ENCODE assay signal across 26 cellular contexts in the genomic region with DNA sequence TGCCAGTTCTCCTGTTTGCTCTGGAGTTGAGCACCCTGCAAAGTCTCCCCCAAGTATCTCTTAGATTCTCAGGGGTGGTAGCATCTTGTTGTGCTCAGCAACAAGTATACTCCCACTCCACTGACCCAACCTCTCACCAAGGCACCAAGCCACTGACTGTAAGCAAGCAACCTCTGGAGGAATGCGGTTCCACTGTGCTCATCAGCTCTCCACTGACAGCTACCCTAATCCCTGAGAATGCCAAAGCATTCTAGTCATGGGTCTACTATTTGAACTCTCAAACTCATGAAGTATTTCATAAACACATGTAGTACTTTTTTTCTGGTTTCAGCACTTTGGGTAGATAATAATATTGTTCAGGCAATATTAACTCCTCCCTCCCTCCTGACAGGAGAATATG.
A peak's percentile ranks its signal among the peaks of the same experiment; 100 is the strongest.
DNase-seq lines count a peak whose midpoint lies in the region; ATAC-seq and TF ChIP-seq lines count a peak whose summit lies in the region.
"Had no signal": no experiment of that assay in that cellular context is flagged by ENCODE, and none has a peak within 500 bp of the region (broad histone marks: within the 10 kb centered on the region; RNA-seq: fewer than 3 reads in every experiment).

No MANE protein-coding gene starts in this region.

- no peak for ATAC-seq in CD8-positive, alpha-beta T cell
- ATAC-seq in GM18868 (IDR thresholded peaks at IDR 0.05; ENCODE audit: unreplicated experiment) = no peak
- ATAC-seq: A549; K562; naive thymus-derived CD4-positive, alpha-beta T cell had no signal

- POLR2A ChIA-PET in CD8-positive, alpha-beta T cell (lab: Charles Lee) = no interaction called here

- H3K4me1 ChIP-seq in CD8-positive, alpha-beta T cell (ENCODE audit: insufficient read depth, low read length) = no peaks in the 10 kb centered on the region
- H3K4me1 ChIP-seq: A549, tibial nerve had no signal

- peak overlapping the region; percentile 13 for H3K27ac Mint-ChIP-seq in mesothelial cell of epicardium
- no peak overlapping the region for H3K27ac Mint-ChIP-seq in CD8-positive, alpha-beta T cell
- H3K27ac Mint-ChIP-seq: activated B cell treated with CpG ODN at 0.5 μM for 24 hours; CD4-positive, CD25-positive, alpha-beta regulatory T cell; stimulated activated naive CD8-positive, alpha-beta T cell treated with anti-CD3 and anti-CD28 coated beads, Interleukin-15, Interleukin-2, amounts not matched to agents 100 ng/mL and 50 ng/mL, for 24 hours had no signal

- H3K4me3 Mint-ChIP-seq in mesothelial cell of epicardium = no peak overlapping the region
- no peak overlapping the region for H3K4me3 Mint-ChIP-seq in CD8-positive, alpha-beta T cell
- H3K4me3 Mint-ChIP-seq: activated B cell treated with CpG ODN at 0.5 μM for 24 hours; CD4-positive, CD25-positive, alpha-beta regulatory T cell; naive thymus-derived CD4-positive, alpha-beta T cell; stimulated activated naive CD8-positive, alpha-beta T cell treated with anti-CD3 and anti-CD28 coated beads, Interleukin-15, Interleukin-2, amounts not matched to agents 100 ng/mL and 50 ng/mL, for 24 hours had no signal

- H3K4me3 ChIP-seq in epithelial cell of esophagus (ENCODE audit: low read length) = no peak overlapping the region
- H3K4me3 ChIP-seq in CD8-positive, alpha-beta T cell (ENCODE audit: low read depth, low read length) = no peak overlapping the region
- H3K4me3 ChIP-seq: A549, K562, tibial nerve had no signal

- peaks cover 6% of the 10 kb centered on the region for H3K27me3 Mint-ChIP-seq in mesothelial cell of epicardium (ENCODE audit: low read depth)
- H3K27me3 Mint-ChIP-seq in CD8-positive, alpha-beta T cell (ENCODE audit: low read depth) = peaks cover 4% of the 10 kb centered on the region

- H3K36me3 ChIP-seq in CD8-positive, alpha-beta T cell (ENCODE audit: insufficient read depth, low read length) = no peaks in the 10 kb centered on the region
- H3K36me3 ChIP-seq: tibial nerve had no signal

- no peak overlapping the region for H3K27ac ChIP-seq in CD8-positive, alpha-beta T cell (ENCODE audit: low read depth, low read length)
- H3K27ac ChIP-seq: A549, RWPE1, tibial nerve had no signal

- CTCF ChIA-PET in CD8-positive, alpha-beta T cell (lab: Charles Lee) = no interaction called here

- H3K4me1 Mint-ChIP-seq in mesothelial cell of epicardium = peaks cover 2% of the 10 kb centered on the region
- no peaks in the 10 kb centered on the region for H3K4me1 Mint-ChIP-seq in CD8-positive, alpha-beta T cell (ENCODE audit: low read depth)
- H3K4me1 Mint-ChIP-seq: activated B cell treated with CpG ODN at 0.5 μM for 24 hours; CD4-positive, CD25-positive, alpha-beta regulatory T cell had no signal

- intact Hi-C loops in CD8-positive, alpha-beta T cell (cut with DNase I, micrococcal nuclease) = no loop called here

- DNase-seq in AG08396 (ENCODE audit: low spot score) (peak; percentile 60), HS-27A (ENCODE audit: low read depth) (peak; percentile 23), epithelial cell of esophagus (ENCODE audit: low read depth) (peak; percentile 47), mesothelial cell of epicardium (ENCODE audit: low spot score in 2 of 2, unreplicated experiment in 2 of 2) (no peak), KG1 (lab: John Stamatoyannopoulos, UW) (no peak), NCI-H1436 treated with DMSO at 0.1 percent for 48 hours (lab: John Stamatoyannopoulos, UW) (no peak)
- no peak for DNase-seq in CD8-positive, alpha-beta T cell
- DNase-seq: activated B cell treated with CpG ODN at 0.5 μM for 24 hours; activated CD4-positive, alpha-beta T cell treated with anti-CD3 and anti-CD28 coated beads, Interleukin-2, amount 50 U/mL, for 48 hours; activated CD8-positive, alpha-beta memory T cell treated with anti-CD3 and anti-CD28 coated beads, Interleukin-2, amount 50 U/mL, for 48 hours; CD4-positive, CD25-positive, alpha-beta regulatory T cell; dermis blood vessel endothelial cell; DMS 273 treated with DMSO at 0.1 percent for 48 hours; GDM1; MV-4-11; naive thymus-derived CD4-positive, alpha-beta T cell; NCI-H1694; NCI-H2171 treated with DMSO at 0.1 percent for 48 hours; NCI-H526 treated with DMSO at 0.1 percent for 48 hours; stimulated activated CD4-positive, alpha-beta T cell treated with anti-CD3 and anti-CD28 coated beads, Interleukin-12 subunit alpha, Interleukin-12 subunit beta, amount 100 ng/mL, for 4 hours had no signal

- H3K9me3 ChIP-seq in CD8-positive, alpha-beta T cell (ENCODE audit: low read length) = no peaks in the 10 kb centered on the region
- H3K9me3 ChIP-seq: A549 had no signal

- TF ChIP-seq CTCF in epithelial cell of esophagus (IDR thresholded peaks at IDR 0.05; ENCODE audit: insufficient read depth, low read depth, low read length, missing control alignments) (no peak), mesothelial cell of epicardium (IDR thresholded peaks at IDR 0.05; ENCODE audit: unreplicated experiment) (no peak)
- TF ChIP-seq CTCF in CD8-positive, alpha-beta T cell (IDR thresholded peaks at IDR 0.05) = no peak

- no peaks in the 10 kb centered on the region for H3K27me3 ChIP-seq in CD8-positive, alpha-beta T cell (ENCODE audit: insufficient read depth, low read length)
- H3K27me3 ChIP-seq: tibial nerve had no signal

- H3K36me3 Mint-ChIP-seq in mesothelial cell of epicardium = peaks cover 22% of the 10 kb centered on the region
- H3K36me3 Mint-ChIP-seq in CD8-positive, alpha-beta T cell = no peaks in the 10 kb centered on the region

- peaks cover 44% of the 10 kb centered on the region for H3K9me3 Mint-ChIP-seq in mesothelial cell of epicardium
- no peaks in the 10 kb centered on the region for H3K9me3 Mint-ChIP-seq in CD8-positive, alpha-beta T cell

Comparison
In these comparisons a context has a peak if more than half of its experiments do, and no peak if none do; other contexts are left out.
1. DNase-seq: peak in AG08396 (single experiment), HS-27A (single experiment) and epithelial cell of esophagus (single experiment); none in mesothelial cell of epicardium (0 of 2), KG1 (single experiment), CD8-positive, alpha-beta T cell (0 of 7) and NCI-H1436 treated with DMSO at 0.1 percent for 48 hours (single experiment).